9 cellular contexts compared by ENCODE assay signal in the genomic region with DNA sequence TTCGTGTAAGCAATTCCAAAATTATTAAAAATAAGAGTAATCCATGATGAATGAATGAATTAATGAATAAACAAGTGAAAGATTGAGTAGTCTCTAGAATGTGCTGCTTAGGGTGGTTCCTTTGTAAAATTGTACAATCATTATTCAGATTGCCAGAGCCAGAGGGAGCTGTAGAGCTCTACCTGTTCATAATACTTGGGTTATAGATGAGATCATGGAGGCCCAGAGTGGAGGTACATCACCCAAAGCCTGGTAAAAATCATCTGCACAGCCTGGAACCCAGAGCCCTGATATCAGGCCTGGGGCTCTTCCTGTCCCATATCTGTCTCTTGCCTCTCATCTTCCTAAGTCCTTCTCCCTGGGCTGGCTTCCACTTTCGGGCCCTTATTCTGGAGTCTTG.
DNase-seq lines count a peak whose midpoint lies in the region; ATAC-seq and TF ChIP-seq lines count a peak whose summit lies in the region.
"Had no signal": no experiment of that assay in that cellular context is flagged by ENCODE, and none has a peak within 500 bp of the region (broad histone marks: within the 10 kb centered on the region; RNA-seq: fewer than 3 reads in every experiment).

No MANE protein-coding gene starts in this region.

- WGBS in esophagus squamous epithelium, 2 donors: 65 to 76% methylated on average over 2 of the region's 2 CpGs

- no peak overlapping the region for H3K9ac ChIP-seq in colonic mucosa (ENCODE audit: low read depth in 2 of 2, low read length in 2 of 2)

- H3K27ac ChIP-seq in left ventricle myocardium inferior (replicated peaks) (no peak overlapping the region), colonic mucosa (no peak overlapping the region), esophagus squamous epithelium (no peak overlapping the region)

- peaks cover 55% of the 10 kb centered on the region for H3K27me3 Mint-ChIP-seq in type B pancreatic cell

- H3K4me3 ChIP-seq in left ventricle myocardium inferior: no peak overlapping the region
- no peak overlapping the region for H3K4me3 ChIP-seq in NB4 (ENCODE audit: low read depth, low read length)
- H3K4me3 ChIP-seq in colonic mucosa: no peak overlapping the region
- no peak overlapping the region for H3K4me3 ChIP-seq in esophagus squamous epithelium

- H3K9me3 ChIP-seq in left ventricle myocardium inferior (replicated peaks) (peaks cover 5% of the 10 kb centered on the region), colonic mucosa (no peaks in the 10 kb centered on the region), esophagus squamous epithelium (peaks cover 0 to 7% (median 3%) of the 10 kb centered on the region in 3 donors)

- H3K27me3 ChIP-seq in left ventricle myocardium inferior (ENCODE audit: low read depth) (peaks cover 73% of the 10 kb centered on the region), colonic mucosa (no peaks in the 10 kb centered on the region), esophagus squamous epithelium (peaks cover 0 to 27% (median 0%) of the 10 kb centered on the region in 4 donors)

- ATAC-seq in left ventricle myocardium superior (no peak), HG02840 (IDR thresholded peaks at IDR 0.05; ENCODE audit: low FRiP score, unreplicated experiment) (no peak)

- H3K36me3 Mint-ChIP-seq in type B pancreatic cell: peaks cover 10% of the 10 kb centered on the region

- intact Hi-C loops in left ventricle myocardium inferior (cut with micrococcal nuclease): no loop called here
- intact Hi-C loops in left ventricle myocardium superior (cut with micrococcal nuclease): no loop called here
- intact Hi-C loops in colonic mucosa (cut with DNase I): no loop called here
- intact Hi-C loops in esophagus squamous epithelium (cut with DNase I): no loop called here

- TF ChIP-seq CTCF in left ventricle myocardium inferior (IDR thresholded peaks at IDR 0.05; ENCODE audit: borderline replicate concordance): peak; percentile 20
- no peak for TF ChIP-seq CTCF in NB4 (IDR thresholded peaks at IDR 0.05; ENCODE audit: low read depth, low read length)
- TF ChIP-seq CTCF in colonic mucosa (IDR thresholded peaks at IDR 0.05): peak; percentile 26
- peak; percentile 23 for TF ChIP-seq CTCF in type B pancreatic cell (conservative IDR thresholded peaks at IDR 0.05)
- peak in 2 of 6 experiments; percentile 23 to 44 for TF ChIP-seq CTCF in esophagus squamous epithelium (IDR thresholded peaks at IDR 0.05)

- H3K27ac Mint-ChIP-seq in type B pancreatic cell: no peak overlapping the region

- H3K36me3 ChIP-seq in left ventricle myocardium inferior (no peaks in the 10 kb centered on the region), colonic mucosa (no peaks in the 10 kb centered on the region), esophagus squamous epithelium (no peaks in the 10 kb centered on the region)

- TF ChIP-seq POLR2A in NB4 (IDR thresholded peaks at IDR 0.05; ENCODE audit: extremely low read depth, insufficient read length) (no peak), esophagus squamous epithelium (IDR thresholded peaks at IDR 0.05) (no peak)

- peaks cover 31% of the 10 kb centered on the region for H3K4me1 Mint-ChIP-seq in type B pancreatic cell (ENCODE audit: unreplicated experiment)

- H3K9me3 Mint-ChIP-seq in type B pancreatic cell: no peaks in the 10 kb centered on the region

- H3K4me1 ChIP-seq in left ventricle myocardium inferior (no peaks in the 10 kb centered on the region), colonic mucosa (no peaks in the 10 kb centered on the region), esophagus squamous epithelium (no peaks in the 10 kb centered on the region)

- H3K4me3 Mint-ChIP-seq in type B pancreatic cell: no peak overlapping the region

- DNase-seq in left ventricle myocardium inferior (no peak), left ventricle myocardium superior (no peak), NB4 (ENCODE audit: low read depth) (peak; percentile 39), colonic mucosa (no peak), type B pancreatic cell (ENCODE audit: extremely low spot score, unreplicated experiment) (no peak), T-helper 9 cell (no peak), esophagus squamous epithelium (lab: John Stamatoyannopoulos, UW) (no peak)
- DNase-seq: NCI-H1417 treated with DMSO at 0.1 percent for 48 hours had no signal
